In genomic region chr20:24743641-24744040, GRCh38 we compare ENCODE assay signal across 22 cellular contexts.
"Had no signal": no experiment of that assay in that cellular context is flagged by ENCODE, and none has a peak within 500 bp of the region (broad histone marks: within the 10 kb centered on the region; RNA-seq: fewer than 3 reads in every experiment).

No MANE protein-coding gene starts in this region.

- DNase-seq: activated CD4-positive, alpha-beta T cell treated with anti-CD3 and anti-CD28 coated beads for 1 hour; activated CD4-positive, alpha-beta T cell treated with anti-CD3 and anti-CD28 coated beads, Interleukin-2, amount 10 ng/mL, durations not matched to agents 7 days and 5 days; activated gamma-delta T cell; activated naive CD4-positive, alpha-beta T cell treated with anti-CD3 and anti-CD28 coated beads, Interleukin-2, amount 50 U/mL, for 16 hours; activated T-cell treated with anti-CD3 and anti-CD28 coated beads, Interleukin-2, amount 50 U/mL, for 24 hours; amygdala; central memory CD4-positive, alpha-beta T cell; glutamatergic neuron; islet precursor cell; left ventricle myocardium inferior; mucosa of descending colon; retina; sigmoid colon; small intestine; stimulated activated CD4-positive, alpha-beta T cell treated with anti-CD3 and anti-CD28 coated beads, Interleukin-4, amount 100 ng/mL, for 24 hours; SW 1271; T-helper 9 cell; trophoblast cell; uterus had no signal

- H3K4me1 ChIP-seq: breast epithelium, left ventricle myocardium inferior, uterus had no signal

- H3K27me3 ChIP-seq: breast epithelium, sigmoid colon, uterus had no signal

- H3K4me3 ChIP-seq: breast epithelium, left ventricle myocardium inferior, lung, mucosa of descending colon, sigmoid colon, thoracic aorta, uterus had no signal

- H3K36me3 ChIP-seq: breast epithelium, left ventricle myocardium inferior, sigmoid colon, thoracic aorta, uterus had no signal

- H3K27ac ChIP-seq: breast epithelium, left ventricle myocardium inferior, sigmoid colon, thoracic aorta, uterus had no signal

- H3K9me3 ChIP-seq: breast epithelium, left ventricle myocardium inferior, mucosa of descending colon, sigmoid colon, thoracic aorta, uterus had no signal
